Comparison of ENCODE assay signal across 1 cellular context in the genomic region with DNA sequence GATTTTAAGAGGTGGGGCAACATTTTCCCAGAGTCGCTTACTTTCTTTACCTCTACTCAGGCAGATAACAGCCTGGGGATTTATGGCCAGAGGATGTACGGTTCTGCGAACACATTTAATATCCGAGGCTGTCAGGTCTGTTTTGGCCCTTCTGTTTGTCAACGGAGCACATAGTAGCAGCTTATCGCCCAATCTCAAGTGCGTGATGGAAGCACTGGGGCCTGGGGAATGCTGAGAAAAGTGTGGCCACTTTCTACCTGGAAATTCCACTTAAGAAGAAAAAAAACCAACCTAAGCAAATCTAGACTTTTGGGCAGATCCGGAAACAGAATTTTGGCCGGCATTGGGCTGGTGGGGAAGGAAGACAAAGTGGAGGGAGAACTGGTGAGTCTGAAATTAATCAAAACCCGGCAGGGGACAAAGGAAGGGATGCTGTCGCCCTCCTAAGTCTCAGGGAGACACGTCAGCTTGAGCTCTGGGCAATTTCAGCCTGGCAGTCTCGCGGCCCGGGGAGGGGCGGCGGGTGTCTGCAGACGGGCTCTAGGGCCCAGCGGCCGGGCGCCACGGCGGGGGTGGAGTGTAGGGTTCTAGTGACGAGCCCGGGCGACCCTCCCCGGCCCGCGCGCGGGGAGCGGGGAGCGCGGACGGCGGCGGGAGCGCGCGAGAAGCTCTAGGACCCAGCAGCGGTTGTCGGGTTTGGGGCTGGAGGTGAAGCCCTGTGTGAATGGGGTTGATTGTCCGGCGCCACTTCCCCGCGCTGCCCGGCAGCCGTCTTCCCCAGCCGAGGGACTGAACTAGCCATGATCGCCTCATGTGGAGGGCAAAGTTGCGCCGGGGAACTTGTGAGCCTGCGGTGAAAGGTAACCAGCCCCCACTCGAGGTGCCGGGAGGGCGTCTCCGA.
TF ChIP-seq lines count a peak whose summit lies in the region.

AMOTL1 (plus strand) TSS at position 656 of the 901 bp plus-strand sequence; CDS start at position 812, 156 bp downstream.

TF ChIP-seq in K562, 482 proteins besides CTCF, POLR2A, EP300 and RAD21 (continued from another document and continues in another):
- TF ChIP-seq, protein P1, sequence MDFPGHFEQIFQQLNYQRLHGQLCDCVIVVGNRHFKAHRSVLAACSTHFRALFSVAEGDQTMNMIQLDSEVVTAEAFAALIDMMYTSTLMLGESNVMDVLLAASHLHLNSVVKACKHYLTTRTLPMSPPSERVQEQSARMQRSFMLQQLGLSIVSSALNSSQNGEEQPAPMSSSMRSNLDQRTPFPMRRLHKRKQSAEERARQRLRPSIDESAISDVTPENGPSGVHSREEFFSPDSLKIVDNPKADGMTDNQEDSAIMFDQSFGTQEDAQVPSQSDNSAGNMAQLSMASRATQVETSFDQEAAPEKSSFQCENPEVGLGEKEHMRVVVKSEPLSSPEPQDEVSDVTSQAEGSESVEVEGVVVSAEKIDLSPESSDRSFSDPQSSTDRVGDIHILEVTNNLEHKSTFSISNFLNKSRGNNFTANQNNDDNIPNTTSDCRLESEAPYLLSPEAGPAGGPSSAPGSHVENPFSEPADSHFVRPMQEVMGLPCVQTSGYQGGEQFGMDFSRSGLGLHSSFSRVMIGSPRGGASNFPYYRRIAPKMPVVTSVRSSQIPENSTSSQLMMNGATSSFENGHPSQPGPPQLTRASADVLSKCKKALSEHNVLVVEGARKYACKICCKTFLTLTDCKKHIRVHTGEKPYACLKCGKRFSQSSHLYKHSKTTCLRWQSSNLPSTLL (IDR thresholded peaks at IDR 0.05) = no peak
- peak in 1 of 2 experiments; percentile 39; a peak in 1 of 4 replicates for TF ChIP-seq RCOR1 (IDR thresholded peaks at IDR 0.05; ENCODE audit: borderline replicate concordance in 1 of 2, low read depth in 2 of 2, low read length in 2 of 2)
- TF ChIP-seq MAFG (tag; conservative IDR thresholded peaks at IDR 0.05) = 0 out of 2 replicates have a peak, but pooled peaks have one; percentile 24
- 0 out of 2 replicates have a peak, but pooled peaks have one; percentile 15 for TF ChIP-seq ELF4 (CRISPR knock-in tag; IDR thresholded peaks at IDR 0.05)
- no peak for TF ChIP-seq PURB (CRISPR knock-in tag; IDR thresholded peaks at IDR 0.05; ENCODE audit: low read depth)
- peak; percentile 79 for TF ChIP-seq ZNF316 (IDR thresholded peaks at IDR 0.05)
- TF ChIP-seq NFIC (IDR thresholded peaks at IDR 0.05) = no peak
- TF ChIP-seq CBX2 (IDR thresholded peaks at IDR 0.05; ENCODE audit: insufficient read depth, low read length, poor library complexity, severe bottlenecking) = no peak
- TF ChIP-seq MAZ (CRISPR knock-in tag; conservative IDR thresholded peaks at IDR 0.05 in 1 of 2, IDR thresholded peaks at IDR 0.05 in 1 of 2) = peak; percentile 93 to 95
- no peak for TF ChIP-seq NFE2 (IDR thresholded peaks at IDR 0.05; ENCODE audit: low read depth)
- peak; percentile 74 for TF ChIP-seq ATF7 (IDR thresholded peaks at IDR 0.05)
- TF ChIP-seq, protein P2, sequence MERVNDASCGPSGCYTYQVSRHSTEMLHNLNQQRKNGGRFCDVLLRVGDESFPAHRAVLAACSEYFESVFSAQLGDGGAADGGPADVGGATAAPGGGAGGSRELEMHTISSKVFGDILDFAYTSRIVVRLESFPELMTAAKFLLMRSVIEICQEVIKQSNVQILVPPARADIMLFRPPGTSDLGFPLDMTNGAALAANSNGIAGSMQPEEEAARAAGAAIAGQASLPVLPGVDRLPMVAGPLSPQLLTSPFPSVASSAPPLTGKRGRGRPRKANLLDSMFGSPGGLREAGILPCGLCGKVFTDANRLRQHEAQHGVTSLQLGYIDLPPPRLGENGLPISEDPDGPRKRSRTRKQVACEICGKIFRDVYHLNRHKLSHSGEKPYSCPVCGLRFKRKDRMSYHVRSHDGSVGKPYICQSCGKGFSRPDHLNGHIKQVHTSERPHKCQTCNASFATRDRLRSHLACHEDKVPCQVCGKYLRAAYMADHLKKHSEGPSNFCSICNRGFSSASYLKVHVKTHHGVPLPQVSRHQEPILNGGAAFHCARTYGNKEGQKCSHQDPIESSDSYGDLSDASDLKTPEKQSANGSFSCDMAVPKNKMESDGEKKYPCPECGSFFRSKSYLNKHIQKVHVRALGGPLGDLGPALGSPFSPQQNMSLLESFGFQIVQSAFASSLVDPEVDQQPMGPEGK (CRISPR knock-in tag; IDR thresholded peaks at IDR 0.05; ENCODE audit: borderline replicate concordance) = no peak
- TF ChIP-seq TEAD4 (IDR thresholded peaks at IDR 0.05; ENCODE audit: low read length) = peak; percentile 60; the same call in 1 of the 2 replicates
- TF ChIP-seq TEAD4 (CRISPR knock-in tag; IDR thresholded peaks at IDR 0.05; ENCODE audit: borderline replicate concordance) = no peak
- TF ChIP-seq ZNF146 (CRISPR knock-in tag; IDR thresholded peaks at IDR 0.05; ENCODE audit: unreplicated experiment) = no peak
- no peak for TF ChIP-seq CREB1 (IDR thresholded peaks at IDR 0.05)
- TF ChIP-seq CREB1 (CRISPR knock-in tag; IDR thresholded peaks at IDR 0.05) = peak; percentile 79
- TF ChIP-seq ID3 (CRISPR knock-in tag; IDR thresholded peaks at IDR 0.05) = no peak
- peak; percentile 74 for TF ChIP-seq ID3 (tag; IDR thresholded peaks at IDR 0.05)
- TF ChIP-seq ZNF79 (CRISPR knock-in tag; IDR thresholded peaks at IDR 0.05; ENCODE audit: low read depth) = no peak
- TF ChIP-seq KLF10 (CRISPR knock-in tag; IDR thresholded peaks at IDR 0.05) = no peak
- no peak for TF ChIP-seq TAF15 (IDR thresholded peaks at IDR 0.05; ENCODE audit: low read depth, low read length)
- TF ChIP-seq BRD4 (IDR thresholded peaks at IDR 0.05) = no peak
- TF ChIP-seq ESRRA (IDR thresholded peaks at IDR 0.05; ENCODE audit: borderline replicate concordance, low read depth) = no peak
- TF ChIP-seq NR3C1 (CRISPR knock-in tag; IDR thresholded peaks at IDR 0.05) = no peak
- no peak for TF ChIP-seq CBX8 (IDR thresholded peaks at IDR 0.05; ENCODE audit: borderline replicate concordance, extremely low read depth, low read depth, low read length, poor library complexity, severe bottlenecking)
- TF ChIP-seq ARNT (IDR thresholded peaks at IDR 0.05) = 0 out of 4 replicates have a peak, but pooled peaks of 1 of the 2 experiments have one; percentile 29
- TF ChIP-seq STAG1 (CRISPR knock-in tag; IDR thresholded peaks at IDR 0.05; ENCODE audit: borderline replicate concordance) = no peak
- no peak for TF ChIP-seq ARID3A (IDR thresholded peaks at IDR 0.05; ENCODE audit: borderline replicate concordance, low read depth, low read length)
- TF ChIP-seq, protein P3, sequence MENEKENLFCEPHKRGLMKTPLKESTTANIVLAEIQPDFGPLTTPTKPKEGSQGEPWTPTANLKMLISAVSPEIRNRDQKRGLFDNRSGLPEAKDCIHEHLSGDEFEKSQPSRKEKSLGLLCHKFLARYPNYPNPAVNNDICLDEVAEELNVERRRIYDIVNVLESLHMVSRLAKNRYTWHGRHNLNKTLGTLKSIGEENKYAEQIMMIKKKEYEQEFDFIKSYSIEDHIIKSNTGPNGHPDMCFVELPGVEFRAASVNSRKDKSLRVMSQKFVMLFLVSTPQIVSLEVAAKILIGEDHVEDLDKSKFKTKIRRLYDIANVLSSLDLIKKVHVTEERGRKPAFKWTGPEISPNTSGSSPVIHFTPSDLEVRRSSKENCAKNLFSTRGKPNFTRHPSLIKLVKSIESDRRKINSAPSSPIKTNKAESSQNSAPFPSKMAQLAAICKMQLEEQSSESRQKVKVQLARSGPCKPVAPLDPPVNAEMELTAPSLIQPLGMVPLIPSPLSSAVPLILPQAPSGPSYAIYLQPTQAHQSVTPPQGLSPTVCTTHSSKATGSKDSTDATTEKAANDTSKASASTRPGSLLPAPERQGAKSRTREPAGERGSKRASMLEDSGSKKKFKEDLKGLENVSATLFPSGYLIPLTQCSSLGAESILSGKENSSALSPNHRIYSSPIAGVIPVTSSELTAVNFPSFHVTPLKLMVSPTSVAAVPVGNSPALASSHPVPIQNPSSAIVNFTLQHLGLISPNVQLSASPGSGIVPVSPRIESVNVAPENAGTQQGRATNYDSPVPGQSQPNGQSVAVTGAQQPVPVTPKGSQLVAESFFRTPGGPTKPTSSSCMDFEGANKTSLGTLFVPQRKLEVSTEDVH (IDR thresholded peaks at IDR 0.05; ENCODE audit: low read depth, partially characterized antibody) = peak; percentile 52
- TF ChIP-seq ZNF507 (tag; conservative IDR thresholded peaks at IDR 0.05) = no peak
- no peak for TF ChIP-seq MIER1 (IDR thresholded peaks at IDR 0.05; ENCODE audit: low read depth)
- TF ChIP-seq CREB3L1 (IDR thresholded peaks at IDR 0.05; ENCODE audit: borderline replicate concordance, low read depth) = peak; percentile 88; the same call in 1 of the 2 replicates
- peak; percentile 41; the same call in 1 of the 2 replicates for TF ChIP-seq ZNF584 (CRISPR knock-in tag; IDR thresholded peaks at IDR 0.05; ENCODE audit: low read depth)
- TF ChIP-seq, protein P4, sequence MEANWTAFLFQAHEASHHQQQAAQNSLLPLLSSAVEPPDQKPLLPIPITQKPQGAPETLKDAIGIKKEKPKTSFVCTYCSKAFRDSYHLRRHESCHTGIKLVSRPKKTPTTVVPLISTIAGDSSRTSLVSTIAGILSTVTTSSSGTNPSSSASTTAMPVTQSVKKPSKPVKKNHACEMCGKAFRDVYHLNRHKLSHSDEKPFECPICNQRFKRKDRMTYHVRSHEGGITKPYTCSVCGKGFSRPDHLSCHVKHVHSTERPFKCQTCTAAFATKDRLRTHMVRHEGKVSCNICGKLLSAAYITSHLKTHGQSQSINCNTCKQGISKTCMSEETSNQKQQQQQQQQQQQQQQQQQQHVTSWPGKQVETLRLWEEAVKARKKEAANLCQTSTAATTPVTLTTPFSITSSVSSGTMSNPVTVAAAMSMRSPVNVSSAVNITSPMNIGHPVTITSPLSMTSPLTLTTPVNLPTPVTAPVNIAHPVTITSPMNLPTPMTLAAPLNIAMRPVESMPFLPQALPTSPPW (CRISPR knock-in tag; IDR thresholded peaks at IDR 0.05) = peak; percentile 91
- TF ChIP-seq ZNF232 (CRISPR knock-in tag; IDR thresholded peaks at IDR 0.05) = no peak
- no peak for TF ChIP-seq HOMEZ (CRISPR knock-in tag; IDR thresholded peaks at IDR 0.05)
